Comparison of ENCODE assay signal across 14 cellular contexts in genomic region chr6:168451805-168452204, GRCh38. TPM values are rescaled to one million over a fixed set of nuclear protein-coding genes. Genes with fewer than 3 reads are reported as not detected.
A peak's percentile ranks its signal among the peaks of the same experiment; 100 is the strongest.
DNase-seq lines count a peak whose midpoint lies in the region; ATAC-seq and TF ChIP-seq lines count a peak whose summit lies in the region.
"Had no signal": no experiment of that assay in that cellular context is flagged by ENCODE, and none has a peak within 500 bp of the region (broad histone marks: within the 10 kb centered on the region; RNA-seq: fewer than 3 reads in every experiment).

No MANE protein-coding gene starts in this region.

- H3K27ac Mint-ChIP-seq in GM23338 (no peak overlapping the region; the same call in 1 of the 2 replicates), nephron progenitor cell (no peak overlapping the region)
- H3K27ac Mint-ChIP-seq: CD4-positive, alpha-beta T cell had no signal

- H3K4me1 ChIP-seq in GM23338 (ENCODE audit: insufficient read depth) = peaks cover 30% of the 10 kb centered on the region

- H3K36me3 Mint-ChIP-seq in GM23338 (ENCODE audit: low read depth) (no peaks in the 10 kb centered on the region), nephron progenitor cell (ENCODE audit: low read depth) (no peaks in the 10 kb centered on the region)

- H3K36me3 ChIP-seq in GM23338 (ENCODE audit: insufficient read depth) = no peaks in the 10 kb centered on the region

- H3K9me3 Mint-ChIP-seq in GM23338 = no peaks in the 10 kb centered on the region; the same call in 2 of the 3 replicates
- no peaks in the 10 kb centered on the region for H3K9me3 Mint-ChIP-seq in nephron progenitor cell
- H3K9me3 Mint-ChIP-seq: CD4-positive, alpha-beta T cell had no signal

- no peak overlapping the region for H3K4me3 Mint-ChIP-seq in GM23338
- H3K4me3 Mint-ChIP-seq in nephron progenitor cell = no peak overlapping the region
- H3K4me3 Mint-ChIP-seq: CD4-positive, alpha-beta T cell had no signal

- H3F3A ChIP-seq in GM23338 (replicated peaks; ENCODE audit: low read depth) = no peaks in the 10 kb centered on the region

- H3K4me1 Mint-ChIP-seq in GM23338 (peaks cover 37% of the 10 kb centered on the region), nephron progenitor cell (peaks cover 55% of the 10 kb centered on the region)

- peaks cover 5% of the 10 kb centered on the region for H3K27me3 Mint-ChIP-seq in GM23338 (ENCODE audit: insufficient read depth, low read depth, poor library complexity)
- peaks cover 16% of the 10 kb centered on the region for H3K27me3 Mint-ChIP-seq in nephron progenitor cell (ENCODE audit: low read depth, poor library complexity)

- H3K9me2 ChIP-seq in GM23338 (ENCODE audit: insufficient read depth) = no peaks in the 10 kb centered on the region

- H3K27me3 ChIP-seq in GM23338 (ENCODE audit: insufficient read depth) (no peaks in the 10 kb centered on the region), dorsolateral prefrontal cortex (peaks cover 0 to 58% (median 15%) of the 10 kb centered on the region in 45 donors)

- no peaks in the 10 kb centered on the region for H4K20me1 ChIP-seq in GM23338 (replicated peaks; ENCODE audit: insufficient read depth)

- H3K4me2 ChIP-seq in GM23338 = peak overlapping the region; percentile 49
- H3K4me2 ChIP-seq: KMS-11 had no signal

- H3K4me3 ChIP-seq in GM23338 = no peak overlapping the region
- H3K4me3 ChIP-seq in dorsolateral prefrontal cortex = no peak overlapping the region

- intact Hi-C loops in dorsolateral prefrontal cortex (cut with DNase I) = no loop called here

- no peaks in the 10 kb centered on the region for H3K79me2 ChIP-seq in GM23338 (replicated peaks; ENCODE audit: insufficient read depth)

- H3K27ac ChIP-seq in GM23338 (ENCODE audit: low read depth) (no peak overlapping the region), dorsolateral prefrontal cortex (no peak overlapping the region)
- H3K27ac ChIP-seq: KMS-11 had no signal

- DNase-seq in GM23338 (ENCODE audit: low spot score) (peak; percentile 72), NCI-H1105 treated with DMSO at 0.1 percent for 48 hours (lab: John Stamatoyannopoulos, UW) (peak; percentile 89), dorsolateral prefrontal cortex (no peak), nephron progenitor cell (no peak), inferior parietal cortex (ENCODE audit: extremely low spot score) (no peak), NCI-H1694 treated with DMSO at 0.1 percent for 48 hours (lab: John Stamatoyannopoulos, UW) (no peak), UCSD-AML1 (lab: John Stamatoyannopoulos, UW; ENCODE audit: unreplicated experiment) (no peak)
- DNase-seq: activated CD4-positive, alpha-beta T cell treated with anti-CD3 and anti-CD28 coated beads for 48 hours; CD4-positive, alpha-beta T cell; left colon; NCI-H524 treated with DMSO at 0.1 percent for 48 hours; SW 1271 had no signal

- peak; percentile 83 for ATAC-seq in GM23338
- ATAC-seq: left colon had no signal

- TF ChIP-seq CTCF in GM23338 (conservative IDR thresholded peaks at IDR 0.05; ENCODE audit: low read depth in 2 of 2) (peak; percentile 61 to 76), dorsolateral prefrontal cortex (IDR thresholded peaks at IDR 0.05 in 54 of 56, conservative IDR thresholded peaks at IDR 0.05 in 2 of 56; ENCODE audit: low read depth in 1 of 56, partially characterized antibody in 56 of 56) (peak in 30 of 56 donors; percentile 15 to 37 (median 22)), nephron progenitor cell (IDR thresholded peaks at IDR 0.05) (peak; percentile 40)

- no peak overlapping the region for H2AFZ ChIP-seq in GM23338

TF ChIP-seq in GM23338, 12 proteins besides CTCF, POLR2A, EP300 and RAD21:
- no peak for TF ChIP-seq STAT1 (IDR thresholded peaks at IDR 0.05; ENCODE audit: unreplicated experiment)
TF ChIP-seq in GM23338: peak in this region for 0.

RNA-seq across cellular contexts. Expression of gene SMOC2, which starts 10.8 kb away (rescaled TPM):
- total RNA-seq in GM23338 (2014; rRNA removed; shearing (Covaris generic)) = 5.1 and 6.5 TPM in 2 replicates
- 3.5 and 4.3 TPM in 2 replicates for polyA plus RNA-seq in GM23338 (2016; fragmentation: Nextera tagmentation; extraction: Ambion mirVana)
- total RNA-seq in dorsolateral prefrontal cortex = 10 to 100 TPM in 2 of 120 experiments, 1 to 10 TPM in 117, under 1 TPM in 1; 0.79 to 10.5 (median 3.8) TPM
- total RNA-seq: CD4-positive, alpha-beta T cell; fibroblast of lung had no signal
- polyA plus RNA-seq: fibroblast of lung had no signal

Comparison
In these comparisons a context has a peak if more than half of its experiments do, and no peak if none do; other contexts are left out.
1. DNase-seq: peak in GM23338 (single experiment) and NCI-H1105 treated with DMSO at 0.1 percent for 48 hours (single experiment); none in dorsolateral prefrontal cortex (0 of 10), nephron progenitor cell (single experiment), inferior parietal cortex (single experiment), NCI-H1694 treated with DMSO at 0.1 percent for 48 hours (single experiment) and UCSD-AML1 (single experiment).
2. Peak in every context shown above with its lines, with median percentiles within 50 percentile points of each other: CTCF ChIP-seq.